Comparison of ENCODE assay signal across 16 cellular contexts in genomic region chr11:30991802-30992512, GRCh38.
"Had no signal": no experiment of that assay in that cellular context is flagged by ENCODE, and none has a peak within 500 bp of the region (broad histone marks: within the 10 kb centered on the region; RNA-seq: fewer than 3 reads in every experiment).

No MANE protein-coding gene starts in this region.

- H3K4me3 ChIP-seq: dorsolateral prefrontal cortex, esophagus muscularis mucosa, mucosa of descending colon, psoas muscle, sigmoid colon, upper lobe of left lung had no signal

- H3K4me3 Mint-ChIP-seq: activated CD8-positive, alpha-beta T cell treated with anti-CD3 and anti-CD28 coated beads for 36 hours; activated T-helper 1 cell treated with anti-CD3 and anti-CD28 coated beads, Interleukin-12 subunit alpha, Interleukin-12 subunit beta, Interleukin-2, Interleukin-4 antibody, amounts not matched to agents 30 ng/mL and 10 ng/mL and 1 ng/mL, durations not matched to agents 14 hours and 24 hours and 36 hours; naive thymus-derived CD8-positive, alpha-beta T cell had no signal

- H3K36me3 Mint-ChIP-seq: naive thymus-derived CD8-positive, alpha-beta T cell had no signal

- H3K27me3 Mint-ChIP-seq: activated CD8-positive, alpha-beta T cell treated with anti-CD3 and anti-CD28 coated beads for 36 hours had no signal

- H3K9me3 ChIP-seq: esophagus muscularis mucosa, mucosa of descending colon, psoas muscle, sigmoid colon, upper lobe of left lung had no signal

- H3K27ac Mint-ChIP-seq: activated CD8-positive, alpha-beta T cell treated with anti-CD3 and anti-CD28 coated beads for 36 hours; activated T-helper 1 cell treated with anti-CD3 and anti-CD28 coated beads, Interleukin-12 subunit alpha, Interleukin-12 subunit beta, Interleukin-2, Interleukin-4 antibody, amounts not matched to agents 30 ng/mL and 10 ng/mL and 1 ng/mL, durations not matched to agents 14 hours and 24 hours and 36 hours; naive thymus-derived CD8-positive, alpha-beta T cell had no signal

- H3K27me3 ChIP-seq: esophagus muscularis mucosa, sigmoid colon, upper lobe of left lung had no signal

- H3K9me3 Mint-ChIP-seq: activated CD8-positive, alpha-beta T cell treated with anti-CD3 and anti-CD28 coated beads for 36 hours; activated T-helper 1 cell treated with anti-CD3 and anti-CD28 coated beads, Interleukin-12 subunit alpha, Interleukin-12 subunit beta, Interleukin-2, Interleukin-4 antibody, amounts not matched to agents 30 ng/mL and 10 ng/mL and 1 ng/mL, durations not matched to agents 14 hours and 24 hours and 36 hours had no signal

- H3K36me3 ChIP-seq: esophagus muscularis mucosa, sigmoid colon, upper lobe of left lung had no signal

- H3K4me1 ChIP-seq: esophagus muscularis mucosa, psoas muscle, sigmoid colon, upper lobe of left lung had no signal

- DNase-seq: activated CD4-positive, alpha-beta T cell treated with anti-CD3 and anti-CD28 coated beads for 1 hour; activated CD8-positive, alpha-beta memory T cell treated with anti-CD3 and anti-CD28 coated beads, Interleukin-2, amount 50 U/mL, for 48 hours; activated naive CD4-positive, alpha-beta T cell; aorta; dorsolateral prefrontal cortex; foreskin fibroblast; mucosa of descending colon; naive thymus-derived CD8-positive, alpha-beta T cell; occipital lobe; psoas muscle; sigmoid colon; stimulated activated naive CD4-positive, alpha-beta T cell treated with Interleukin-2 at 50 U/mL for 16 hours; upper lobe of left lung had no signal

- H3K27ac ChIP-seq: dorsolateral prefrontal cortex, esophagus muscularis mucosa, psoas muscle, sigmoid colon, upper lobe of left lung had no signal

- ATAC-seq: naive thymus-derived CD8-positive, alpha-beta T cell had no signal

- H3K4me1 Mint-ChIP-seq: naive thymus-derived CD8-positive, alpha-beta T cell had no signal
